8 cellular contexts compared by ENCODE assay signal in genomic region chr19:36377541-36378178, GRCh38. TPM values are rescaled to one million over a fixed set of nuclear protein-coding genes. Genes with fewer than 3 reads are reported as not detected.
DNase-seq lines count a peak whose midpoint lies in the region; ATAC-seq and TF ChIP-seq lines count a peak whose summit lies in the region.

No MANE protein-coding gene starts in this region.

- TF ChIP-seq CTCF in cardiac muscle cell (IDR thresholded peaks at IDR 0.05; ENCODE audit: low read depth, low read length) (no peak), body of pancreas (IDR thresholded peaks at IDR 0.05) (no peak), lower lobe of right lung (IDR thresholded peaks at IDR 0.05) (no peak), upper lobe of right lung (IDR thresholded peaks at IDR 0.05) (no peak)

- ATAC-seq in right cardiac atrium (no peak), body of pancreas (no peak), lower lobe of right lung (no peak), upper lobe of right lung (no peak), GM18517 (IDR thresholded peaks at IDR 0.05; ENCODE audit: unreplicated experiment) (no peak)

- H3K27me3 ChIP-seq in cardiac muscle cell (no peaks in the 10 kb centered on the region), right cardiac atrium (ENCODE audit: control insufficient read depth, insufficient read depth) (no peaks in the 10 kb centered on the region), body of pancreas (no peaks in the 10 kb centered on the region), lower lobe of right lung (ENCODE audit: low read depth) (no peaks in the 10 kb centered on the region), upper lobe of right lung (no peaks in the 10 kb centered on the region)

- H3K9me3 ChIP-seq in cardiac muscle cell (ENCODE audit: low read depth) (no peaks in the 10 kb centered on the region), right cardiac atrium (ENCODE audit: control insufficient read depth, low read length) (no peaks in the 10 kb centered on the region), body of pancreas (no peaks in the 10 kb centered on the region), lower lobe of right lung (peaks cover 8% of the 10 kb centered on the region), upper lobe of right lung (no peaks in the 10 kb centered on the region)

- H3K36me3 ChIP-seq in cardiac muscle cell (no peaks in the 10 kb centered on the region), body of pancreas (replicated peaks in 1 of 2; ENCODE audit: insufficient read depth in 1 of 2, low read depth in 2 of 2) (no peaks in the 10 kb centered on the region), lower lobe of right lung (no peaks in the 10 kb centered on the region), upper lobe of right lung (no peaks in the 10 kb centered on the region)

- H3K27ac ChIP-seq in cardiac muscle cell (peak overlapping the region; percentile 90), right cardiac atrium (ENCODE audit: low read length) (no peak overlapping the region), body of pancreas (peak overlapping the region in 3 of 4 donors; percentile 72 to 94 (median 84)), lower lobe of right lung (peak overlapping the region; percentile 90), upper lobe of right lung (no peak overlapping the region)

- H3K4me3 ChIP-seq in cardiac muscle cell (peak overlapping the region; percentile 88), right cardiac atrium (ENCODE audit: low read length) (no peak overlapping the region), body of pancreas (no peak overlapping the region), lower lobe of right lung (peak overlapping the region; percentile 93), upper lobe of right lung (peak overlapping the region; percentile 83)

- intact Hi-C loops in right cardiac atrium (cut with DNase I) = no loop called here
- intact Hi-C loops in body of pancreas (cut with DNase I) = no loop called here
- intact Hi-C loops in lower lobe of right lung (cut with DNase I) = no loop called here
- intact Hi-C loops in upper lobe of right lung (cut with DNase I) = no loop called here

- no peak for DNase-seq in cardiac muscle cell (ENCODE audit: low read depth in 1 of 2, low spot score in 1 of 2)
- DNase-seq in right cardiac atrium = no peak
- no peak for DNase-seq in body of pancreas
- DNase-seq in lower lobe of right lung = no peak
- no peak for DNase-seq in upper lobe of right lung
- DNase-seq in NCI-H1092 (lab: John Stamatoyannopoulos, UW) = no peak
- no peak for DNase-seq in amniotic stem cell (lab: John Stamatoyannopoulos, UW)

- H3K4me1 ChIP-seq in cardiac muscle cell (ENCODE audit: low read depth) = peaks cover 9% of the 10 kb centered on the region
- peaks cover 3% of the 10 kb centered on the region for H3K4me1 ChIP-seq in right cardiac atrium (ENCODE audit: control insufficient read depth, insufficient read depth, low read length)
- peaks cover 15% of the 10 kb centered on the region for H3K4me1 ChIP-seq in body of pancreas
- H3K4me1 ChIP-seq in lower lobe of right lung = peaks cover 12% of the 10 kb centered on the region
- peaks cover 8% of the 10 kb centered on the region for H3K4me1 ChIP-seq in upper lobe of right lung

- TF ChIP-seq POLR2A in body of pancreas (IDR thresholded peaks at IDR 0.05) = no peak

- WGBS in right cardiac atrium = 51% methylated on average over 10 of the region's 10 CpGs
- 35 to 46% methylated on average over 9 to 10 of the region's 10 CpGs for WGBS in body of pancreas, 2 donors

RNA-seq across cellular contexts. Expression of gene ZFP14, which starts 1.3 kb away (rescaled TPM):
- total RNA-seq in cardiac muscle cell (4.5 and 7.7 TPM in 2 replicates), right cardiac atrium (1 to 10 TPM; 3.2 to 4.8 (median 3.7) TPM), body of pancreas (1 to 10 TPM in 1 of 2 donors, under 1 TPM in 1; 0.99 to 4.4 TPM), lower lobe of right lung (7.7 TPM), upper lobe of right lung (6.9 TPM)
- polyA plus RNA-seq in cardiac muscle cell (3.5 and 7.7 TPM in 2 replicates), right cardiac atrium (2.5 TPM)

RNA-seq across cellular contexts. Expression of gene ZFP82, which starts 40.8 kb away (rescaled TPM):
- total RNA-seq in cardiac muscle cell (9.0 and 10.2 TPM in 2 replicates), right cardiac atrium (1 to 10 TPM; 4.7 to 6.0 (median 5.3) TPM), body of pancreas (1 to 10 TPM in 1 of 2 donors, under 1 TPM in 1; 0.78 to 2.0 TPM), lower lobe of right lung (4.0 TPM), upper lobe of right lung (5.4 TPM)
- polyA plus RNA-seq in cardiac muscle cell (18.4 and 19.4 TPM in 2 replicates), right cardiac atrium (3.1 TPM)

Comparison
In these comparisons a context has a peak if more than half of its experiments do, and no peak if none do; other contexts are left out.
1. H3K27ac ChIP-seq: peak in cardiac muscle cell (single experiment), body of pancreas (3 of 4) and lower lobe of right lung (single experiment); none in right cardiac atrium (single experiment) and upper lobe of right lung (single experiment).
2. H3K4me3 ChIP-seq: peak in cardiac muscle cell (single experiment), lower lobe of right lung (single experiment) and upper lobe of right lung (single experiment); none in right cardiac atrium (single experiment) and body of pancreas (0 of 2).